Comparison of ENCODE assay signal across 18 cellular contexts in genomic region chr6:155894262-155894661, GRCh38.
DNase-seq lines count a peak whose midpoint lies in the region; ATAC-seq and TF ChIP-seq lines count a peak whose summit lies in the region.
"Had no signal": no experiment of that assay in that cellular context is flagged by ENCODE, and none has a peak within 500 bp of the region (broad histone marks: within the 10 kb centered on the region; RNA-seq: fewer than 3 reads in every experiment).

No MANE protein-coding gene starts in this region.

- no peak overlapping the region for H3K4me3 Mint-ChIP-seq in GM23338
- H3K4me3 Mint-ChIP-seq in endodermal cell: no peak overlapping the region
- no peak overlapping the region for H3K4me3 Mint-ChIP-seq in neural progenitor cell
- H3K4me3 Mint-ChIP-seq: B cell; CD8-positive, alpha-beta T cell; IgD-negative memory B cell had no signal

- peaks cover 2% of the 10 kb centered on the region for H3K27me3 Mint-ChIP-seq in GM23338 (ENCODE audit: insufficient read depth, low read depth, poor library complexity)
- no peaks in the 10 kb centered on the region for H3K27me3 Mint-ChIP-seq in endodermal cell (ENCODE audit: insufficient read depth)
- H3K27me3 Mint-ChIP-seq in neural progenitor cell (ENCODE audit: insufficient read depth, low read depth): no peaks in the 10 kb centered on the region
- H3K27me3 Mint-ChIP-seq: IgD-negative memory B cell had no signal

- H3K9me2 ChIP-seq in GM23338 (ENCODE audit: insufficient read depth): no peaks in the 10 kb centered on the region; the same call in 1 of the 2 replicates

- TF ChIP-seq CTCF in GM23338 (conservative IDR thresholded peaks at IDR 0.05; ENCODE audit: low read depth in 2 of 2) (no peak), endodermal cell (conservative IDR thresholded peaks at IDR 0.05) (no peak), neural progenitor cell (IDR thresholded peaks at IDR 0.05) (no peak)

- H3F3A ChIP-seq in GM23338 (replicated peaks; ENCODE audit: low read depth): no peaks in the 10 kb centered on the region
- no peaks in the 10 kb centered on the region for H3F3A ChIP-seq in neural progenitor cell (ENCODE audit: low read depth)

- H3K4me2 ChIP-seq in GM23338 (no peak overlapping the region), neural progenitor cell (no peak overlapping the region)
- H3K4me2 ChIP-seq: BLaER1 treated with 17β-estradiol and CSF1 and Interleukin-3, amounts not matched to agents 10 nM and 100 nM had no signal

- H3K4me3 ChIP-seq in GM23338: no peak overlapping the region
- H3K4me3 ChIP-seq in HUES64 (ENCODE audit: low read length): no peak overlapping the region
- no peak overlapping the region for H3K4me3 ChIP-seq in endodermal cell (ENCODE audit: low read length)
- H3K4me3 ChIP-seq in neural progenitor cell: no peak overlapping the region
- H3K4me3 ChIP-seq: BLaER1 treated with 17β-estradiol and CSF1 and Interleukin-3, amounts not matched to agents 10 nM and 100 nM had no signal

- H4K20me1 ChIP-seq in GM23338 (replicated peaks; ENCODE audit: insufficient read depth) (no peaks in the 10 kb centered on the region), neural progenitor cell (ENCODE audit: low read depth) (no peaks in the 10 kb centered on the region)
- H4K20me1 ChIP-seq: BLaER1 treated with 17β-estradiol and CSF1 and Interleukin-3, amounts not matched to agents 10 nM and 100 nM had no signal

- H3K27me3 ChIP-seq in GM23338 (ENCODE audit: insufficient read depth) (no peaks in the 10 kb centered on the region), HUES64 (ENCODE audit: insufficient read depth, low read length) (no peaks in the 10 kb centered on the region), endodermal cell (ENCODE audit: control insufficient read depth, insufficient read depth, low read length, poor library complexity, severe bottlenecking) (no peaks in the 10 kb centered on the region), neural progenitor cell (no peaks in the 10 kb centered on the region)
- H3K27me3 ChIP-seq: BLaER1 treated with 17β-estradiol and CSF1 and Interleukin-3, amounts not matched to agents 10 nM and 100 nM had no signal

- DNase-seq in GM23338 (ENCODE audit: low spot score): peak; percentile 22
- no peak for DNase-seq in endodermal cell
- DNase-seq in neural progenitor cell (ENCODE audit: low spot score): no peak
- DNase-seq in NK-92 treated with Interleukin-12 subunit alpha and Interleukin-12 subunit beta, amount 100 ng/mL, for 24 hours (lab: John Stamatoyannopoulos, UW): no peak
- no peak for DNase-seq in HEK293T (ENCODE audit: extremely low spot score)
- no peak for DNase-seq in activated CD4-positive, CD25-positive, alpha-beta regulatory T cell treated with anti-CD3 and anti-CD28 coated beads, Interleukin-2, amount 50 U/mL, for 72 hours
- no peak for DNase-seq in kidney glomerular epithelial cell (lab: John Stamatoyannopoulos, UW)
- DNase-seq: Calu3; CD8-positive, alpha-beta T cell; DMS79 treated with DMSO at 0.1 percent for 48 hours; GF-D8; KBM-7 had no signal

- H3K9me3 Mint-ChIP-seq in GM23338 (peaks cover 4% of the 10 kb centered on the region; the same call in 2 of the 3 replicates), endodermal cell (peaks cover 3% of the 10 kb centered on the region), neural progenitor cell (peaks cover 2% of the 10 kb centered on the region)
- H3K9me3 Mint-ChIP-seq: CD8-positive, alpha-beta T cell; IgD-negative memory B cell had no signal

- peaks cover 30% of the 10 kb centered on the region for H3K4me1 Mint-ChIP-seq in GM23338
- H3K4me1 Mint-ChIP-seq in endodermal cell: peaks cover 2% of the 10 kb centered on the region
- H3K4me1 Mint-ChIP-seq in neural progenitor cell: peaks cover 8% of the 10 kb centered on the region
- H3K4me1 Mint-ChIP-seq: B cell, IgD-negative memory B cell had no signal

- peak overlapping the region; percentile 92 for H3K27ac Mint-ChIP-seq in GM23338
- H3K27ac Mint-ChIP-seq in endodermal cell: peak overlapping the region; percentile 69
- no peak overlapping the region for H3K27ac Mint-ChIP-seq in neural progenitor cell
- H3K27ac Mint-ChIP-seq: B cell; CD8-positive, alpha-beta T cell; IgD-negative memory B cell had no signal

- ATAC-seq in GM23338: peak; percentile 95
- ATAC-seq: CD8-positive, alpha-beta T cell; HCT116; HepG2 had no signal

- WGBS in HUES64: 44% methylated on average over 3 of the region's 4 CpGs
- 50 to 64% methylated on average over 2 to 3 of the region's 4 CpGs for WGBS in endodermal cell (ENCODE audit: insufficient coverage in 1 of 2, insufficient read length in 1 of 2), 2 experiments

- H3K36me3 ChIP-seq in GM23338 (ENCODE audit: insufficient read depth) (no peaks in the 10 kb centered on the region), HUES64 (ENCODE audit: insufficient read depth, low read length) (no peaks in the 10 kb centered on the region), endodermal cell (ENCODE audit: control insufficient read depth, insufficient read depth, low read length) (no peaks in the 10 kb centered on the region), neural progenitor cell (no peaks in the 10 kb centered on the region)
- H3K36me3 ChIP-seq: BLaER1 treated with 17β-estradiol and CSF1 and Interleukin-3, amounts not matched to agents 10 nM and 100 nM had no signal

- CTCF ChIA-PET in HEK293T (lab: Yijun Ruan, JAX): no interaction called here

- H2AFZ ChIP-seq in GM23338: no peak overlapping the region
- H2AFZ ChIP-seq in neural progenitor cell (replicated peaks): peak overlapping the region; percentile 78

- H3K4me1 ChIP-seq in GM23338 (ENCODE audit: insufficient read depth) (peaks cover 18% of the 10 kb centered on the region; the same call in 1 of the 2 replicates), HUES64 (ENCODE audit: insufficient read depth, low read length) (peaks cover 35% of the 10 kb centered on the region), endodermal cell (ENCODE audit: control insufficient read depth, insufficient read depth, low read length) (no peaks in the 10 kb centered on the region), neural progenitor cell (peaks cover 6% of the 10 kb centered on the region)
- H3K4me1 ChIP-seq: BLaER1 treated with 17β-estradiol and CSF1 and Interleukin-3, amounts not matched to agents 10 nM and 100 nM had no signal

- H3K9me3 ChIP-seq in HUES64 (ENCODE audit: insufficient read depth, low read depth, low read length) (no peaks in the 10 kb centered on the region), endodermal cell (ENCODE audit: control insufficient read depth, low read length) (no peaks in the 10 kb centered on the region), neural progenitor cell (ENCODE audit: low read depth) (no peaks in the 10 kb centered on the region)

- H3K9ac ChIP-seq in HUES64 (ENCODE audit: low read depth, low read length) (no peak overlapping the region), endodermal cell (ENCODE audit: extremely low read depth, low read length, poor library complexity, severe bottlenecking) (no peak overlapping the region), neural progenitor cell (no peak overlapping the region)
- H3K9ac ChIP-seq: BLaER1 treated with 17β-estradiol and CSF1 and Interleukin-3, amounts not matched to agents 10 nM and 100 nM had no signal

- POLR2A ChIA-PET in HEK293T (lab: Yijun Ruan, JAX): no interaction called here

- H3K36me3 Mint-ChIP-seq in GM23338 (ENCODE audit: low read depth) (peaks cover 13% of the 10 kb centered on the region; the same call in 2 of the 3 replicates), endodermal cell (ENCODE audit: low read depth) (no peaks in the 10 kb centered on the region), neural progenitor cell (no peaks in the 10 kb centered on the region)
- H3K36me3 Mint-ChIP-seq: CD8-positive, alpha-beta T cell had no signal

- no peaks in the 10 kb centered on the region for H3K79me2 ChIP-seq in GM23338 (replicated peaks; ENCODE audit: insufficient read depth)
- H3K79me2 ChIP-seq in neural progenitor cell (ENCODE audit: low read depth): no peaks in the 10 kb centered on the region

- H3K27ac ChIP-seq in GM23338 (ENCODE audit: low read depth): peak overlapping the region; percentile 27; the same call in 1 of the 2 replicates
- peak overlapping the region; percentile 76 for H3K27ac ChIP-seq in HUES64 (ENCODE audit: low read depth, low read length)
- no peak overlapping the region for H3K27ac ChIP-seq in endodermal cell (ENCODE audit: low read depth, low read length)
- H3K27ac ChIP-seq in neural progenitor cell: no peak overlapping the region
- H3K27ac ChIP-seq: BLaER1 treated with 17β-estradiol and CSF1 and Interleukin-3, amounts not matched to agents 10 nM and 100 nM had no signal

TF ChIP-seq in HEK293T, 16 proteins besides CTCF, POLR2A, EP300 and RAD21:
- no peak for TF ChIP-seq BHLHE40 (IDR thresholded peaks at IDR 0.05; ENCODE audit: borderline replicate concordance)
- no peak for TF ChIP-seq FOXA1 (IDR thresholded peaks at IDR 0.05)
- no peak for TF ChIP-seq SP1 (IDR thresholded peaks at IDR 0.05)
- TF ChIP-seq SUZ12 (IDR thresholded peaks at IDR 0.05): no peak
- TF ChIP-seq L3MBTL2 (conservative IDR thresholded peaks at IDR 0.05): no peak
- no peak for TF ChIP-seq LEF1 (IDR thresholded peaks at IDR 0.05; ENCODE audit: borderline replicate concordance)
- no peak for TF ChIP-seq CTBP1 (IDR thresholded peaks at IDR 0.05; ENCODE audit: borderline replicate concordance)
- TF ChIP-seq PKNOX1 (IDR thresholded peaks at IDR 0.05): no peak
- TF ChIP-seq FOXM1 (IDR thresholded peaks at IDR 0.05; ENCODE audit: borderline replicate concordance): no peak
- no peak for TF ChIP-seq ARNT (IDR thresholded peaks at IDR 0.05)
- TF ChIP-seq TARDBP (IDR thresholded peaks at IDR 0.05): no peak
- TF ChIP-seq FOXK2 (IDR thresholded peaks at IDR 0.05): no peak
- TF ChIP-seq HDGF (IDR thresholded peaks at IDR 0.05; ENCODE audit: borderline replicate concordance): no peak
- no peak for TF ChIP-seq ELF4 (IDR thresholded peaks at IDR 0.05)
- TF ChIP-seq ZNF384 (IDR thresholded peaks at IDR 0.05): no peak
- TF ChIP-seq NFRKB (IDR thresholded peaks at IDR 0.05): no peak

Comparison
In these comparisons a context has a peak if more than half of its experiments do, and no peak if none do; other contexts are left out.
1. H3K27ac ChIP-seq: peak in GM23338 (single experiment) and HUES64 (single experiment); none in endodermal cell (single experiment) and neural progenitor cell (single experiment).